In genomic region chr14:21525571-21525970, GRCh38 we compare ENCODE assay signal across 8 cellular contexts. TPM values are rescaled to one million over a fixed set of nuclear protein-coding genes. Genes with fewer than 3 reads are reported as not detected.
A peak's percentile ranks its signal among the peaks of the same experiment; 100 is the strongest.
DNase-seq lines count a peak whose midpoint lies in the region; ATAC-seq and TF ChIP-seq lines count a peak whose summit lies in the region.
"Had no signal": no experiment of that assay in that cellular context is flagged by ENCODE, and none has a peak within 500 bp of the region (broad histone marks: within the 10 kb centered on the region; RNA-seq: fewer than 3 reads in every experiment).

No MANE protein-coding gene starts in this region.

- peak overlapping the region; percentile 95 for H3K27ac Mint-ChIP-seq in GM23338

- H3K27me3 Mint-ChIP-seq in GM23338 (ENCODE audit: insufficient read depth, low read depth, poor library complexity) = peaks cover 39% of the 10 kb centered on the region

- H3K27me3 ChIP-seq in GM23338 (ENCODE audit: insufficient read depth) (no peaks in the 10 kb centered on the region), fibroblast of lung (ENCODE audit: control insufficient read depth, insufficient read depth, low read length) (no peaks in the 10 kb centered on the region), osteoblast (ENCODE audit: insufficient read depth, low read length) (peaks cover 9% of the 10 kb centered on the region)

- H3K4me2 ChIP-seq in GM23338 (peak overlapping the region; percentile 85), fibroblast of lung (ENCODE audit: extremely low read depth, insufficient read depth, low read length) (peak overlapping the region; percentile 85), osteoblast (ENCODE audit: insufficient read depth, low read length) (peak overlapping the region; percentile 79)

- H3K9me2 ChIP-seq in GM23338 (ENCODE audit: insufficient read depth) = no peaks in the 10 kb centered on the region

- H4K20me1 ChIP-seq in GM23338 (replicated peaks; ENCODE audit: insufficient read depth) (peaks cover 20% of the 10 kb centered on the region), fibroblast of lung (ENCODE audit: control insufficient read depth, extremely low read depth, insufficient read depth, low read length) (no peaks in the 10 kb centered on the region), osteoblast (ENCODE audit: insufficient read depth, low read length) (no peaks in the 10 kb centered on the region)

- H3K9me3 ChIP-seq in fibroblast of lung (ENCODE audit: control insufficient read depth, insufficient read depth, low read depth, low read length) (no peaks in the 10 kb centered on the region), osteoblast (ENCODE audit: low read depth, low read length) (no peaks in the 10 kb centered on the region)

- peaks cover 33% of the 10 kb centered on the region for H3F3A ChIP-seq in GM23338 (replicated peaks; ENCODE audit: low read depth)

- H3K4me3 Mint-ChIP-seq in GM23338 = peak overlapping the region; percentile 83

- H3K9ac ChIP-seq in fibroblast of lung (ENCODE audit: insufficient read depth, low read length) = peak overlapping the region; percentile 46

- no peak overlapping the region for H2AFZ ChIP-seq in GM23338
- no peak overlapping the region for H2AFZ ChIP-seq in fibroblast of lung (ENCODE audit: low read length)
- H2AFZ ChIP-seq in osteoblast (ENCODE audit: low read length) = no peak overlapping the region

- H3K36me3 ChIP-seq in GM23338 (ENCODE audit: insufficient read depth) (peaks cover 30% of the 10 kb centered on the region), fibroblast of lung (ENCODE audit: control insufficient read depth, insufficient read depth, low read length) (no peaks in the 10 kb centered on the region), osteoblast (ENCODE audit: insufficient read depth, low read length) (no peaks in the 10 kb centered on the region)

- ATAC-seq in GM23338 = peak; percentile 21

- TF ChIP-seq CTCF in GM23338 (conservative IDR thresholded peaks at IDR 0.05; ENCODE audit: low read depth in 2 of 2) = no peak
- TF ChIP-seq CTCF in fibroblast of lung (conservative IDR thresholded peaks at IDR 0.05 in 1 of 2, IDR thresholded peaks at IDR 0.05 in 1 of 2; ENCODE audit: low read depth in 1 of 2, low read length in 2 of 2) = no peak
- TF ChIP-seq CTCF in osteoblast (IDR thresholded peaks at IDR 0.05; ENCODE audit: extremely low read depth, low read depth, low read length) = no peak

- peaks cover 75% of the 10 kb centered on the region for H3K79me2 ChIP-seq in GM23338 (replicated peaks; ENCODE audit: insufficient read depth)
- no peaks in the 10 kb centered on the region for H3K79me2 ChIP-seq in fibroblast of lung (ENCODE audit: control insufficient read depth, insufficient read depth, low read length)
- no peaks in the 10 kb centered on the region for H3K79me2 ChIP-seq in osteoblast (ENCODE audit: insufficient read depth, low read length)

- H3K9me3 Mint-ChIP-seq in GM23338 = no peaks in the 10 kb centered on the region; the same call in 1 of the 3 replicates

- H3K36me3 Mint-ChIP-seq in GM23338 (ENCODE audit: low read depth) = peaks cover 72% of the 10 kb centered on the region

- H3K27ac ChIP-seq in GM23338 (ENCODE audit: low read depth) = peak overlapping the region; percentile 92
- no peak overlapping the region for H3K27ac ChIP-seq in fibroblast of lung (ENCODE audit: insufficient read depth, low read length)
- no peak overlapping the region for H3K27ac ChIP-seq in osteoblast (ENCODE audit: low read depth, low read length)

- H3K4me1 Mint-ChIP-seq in GM23338 = peaks cover 85% of the 10 kb centered on the region

- DNase-seq in GM23338 (ENCODE audit: low spot score) (peak; percentile 55), SK-N-DZ (ENCODE audit: low spot score) (peak; percentile 26), fibroblast of lung (ENCODE audit: low read depth in 2 of 2) (peak; percentile 19 to 42), osteoblast (ENCODE audit: insufficient read length, low spot score, missing footprints) (no peak), AG20443 (ENCODE audit: low spot score) (no peak), NOMO-1 treated with DMSO at 0.1 percent for 48 hours (lab: John Stamatoyannopoulos, UW; ENCODE audit: unreplicated experiment) (no peak), GM19240 (ENCODE audit: insufficient read length, low spot score) (no peak)

- H3K4me3 ChIP-seq in GM23338 = peak overlapping the region; percentile 74
- H3K4me3 ChIP-seq in fibroblast of lung (replicated peaks in 1 of 4; ENCODE audit: control extremely low read depth in 1 of 4, insufficient read depth in 1 of 4, low read depth in 3 of 4, low read length in 4 of 4) = peak overlapping the region; percentile 49 to 71 (median 58)
- peak overlapping the region; percentile 76 for H3K4me3 ChIP-seq in osteoblast (ENCODE audit: insufficient read depth, low read length)

- H3K4me1 ChIP-seq in GM23338 (ENCODE audit: insufficient read depth) = peaks cover 77% of the 10 kb centered on the region
- H3K4me1 ChIP-seq in fibroblast of lung (ENCODE audit: control insufficient read depth, extremely low read depth, insufficient read depth, low read length) = no peaks in the 10 kb centered on the region
- H3K4me1 ChIP-seq in osteoblast (ENCODE audit: insufficient read depth, low read length) = peaks cover 14% of the 10 kb centered on the region

TF ChIP-seq in GM23338, 12 proteins besides CTCF, POLR2A, EP300 and RAD21 (continues in another document):
- TF ChIP-seq STAT1 (IDR thresholded peaks at IDR 0.05; ENCODE audit: unreplicated experiment) = no peak

RNA-seq across cellular contexts. Expression of gene SALL2, which starts 0.6 kb away (rescaled TPM):
- 256 and 281 TPM in 2 replicates for total RNA-seq in GM23338 (2014; rRNA removed; shearing (Covaris generic))
- polyA plus RNA-seq in GM23338 (2016; fragmentation: Nextera tagmentation; extraction: Ambion mirVana) (121 TPM in 2 replicates), fibroblast of lung (3.9 and 6.1 TPM in 2 replicates)
- polyA plus RNA-seq in SK-N-DZ (2014; cell fraction: cytosol; rRNA removed) = 27.4 and 27.5 TPM in 2 replicates
- polyA plus RNA-seq in SK-N-DZ (2014; cell fraction: nucleus; rRNA removed) = 6.1 and 11.7 TPM in 2 replicates
- total RNA-seq in fibroblast of lung (3.1 and 3.5 TPM in 2 replicates), osteoblast (2.9 and 3.3 TPM in 2 replicates)
- 5.0 and 8.0 TPM in 2 replicates for polyA plus RNA-seq in fibroblast of lung (2012)
- polyA minus RNA-seq in fibroblast of lung (ENCODE audit: low replicate concordance) = 14.7 and 22.0 TPM in 2 replicates

RNA-seq across cellular contexts. Expression of gene METTL3, which starts 14.4 kb away (rescaled TPM):
- total RNA-seq in GM23338 (2014; rRNA removed; shearing (Covaris generic)) = 125 and 140 TPM in 2 replicates
- polyA plus RNA-seq in GM23338 (2016; fragmentation: Nextera tagmentation; extraction: Ambion mirVana) = 87.0 and 100 TPM in 2 replicates
- polyA plus RNA-seq in SK-N-DZ (2014; cell fraction: cytosol; rRNA removed) = 118 and 119 TPM in 2 replicates
- polyA plus RNA-seq in SK-N-DZ (2014; cell fraction: nucleus; rRNA removed) = 493 and 536 TPM in 2 replicates
- 54.4 and 59.9 TPM in 2 replicates for total RNA-seq in fibroblast of lung
- 39.2 and 44.0 TPM in 2 replicates for polyA plus RNA-seq in fibroblast of lung
- 22.2 and 29.1 TPM in 2 replicates for polyA plus RNA-seq in fibroblast of lung (2012)
- 71.9 and 80.8 TPM in 2 replicates for polyA minus RNA-seq in fibroblast of lung (ENCODE audit: low replicate concordance)
- total RNA-seq in osteoblast = 30.4 and 30.9 TPM in 2 replicates

RNA-seq across cellular contexts. Expression of gene TOX4, which starts 48.6 kb away (rescaled TPM):
- 37.2 and 45.6 TPM in 2 replicates for total RNA-seq in GM23338 (2014; rRNA removed; shearing (Covaris generic))
- 67.1 and 72.8 TPM in 2 replicates for polyA plus RNA-seq in GM23338 (2016; fragmentation: Nextera tagmentation; extraction: Ambion mirVana)
- 22.9 and 31.1 TPM in 2 replicates for polyA plus RNA-seq in SK-N-DZ (2014; cell fraction: cytosol; rRNA removed)
- 9.5 and 27.8 TPM in 2 replicates for polyA plus RNA-seq in SK-N-DZ (2014; cell fraction: nucleus; rRNA removed)
- total RNA-seq in fibroblast of lung = 19.8 and 30.6 TPM in 2 replicates
- polyA plus RNA-seq in fibroblast of lung = 86.1 and 92.5 TPM in 2 replicates
- polyA plus RNA-seq in fibroblast of lung (2012) = 69.0 and 72.8 TPM in 2 replicates
- 85.6 and 162 TPM in 2 replicates for polyA minus RNA-seq in fibroblast of lung (ENCODE audit: low replicate concordance)
- 37.6 and 46.3 TPM in 2 replicates for total RNA-seq in osteoblast

RNA-seq across cellular contexts. Expression of gene RAB2B, which starts 48.8 kb away (rescaled TPM):
- total RNA-seq in GM23338 (2014; rRNA removed; shearing (Covaris generic)) = 29.9 and 35.7 TPM in 2 replicates
- polyA plus RNA-seq in GM23338 (2016; fragmentation: Nextera tagmentation; extraction: Ambion mirVana) (11.7 and 12.9 TPM in 2 replicates), fibroblast of lung (17.6 and 27.8 TPM in 2 replicates)
- 31.9 and 42.7 TPM in 2 replicates for polyA plus RNA-seq in SK-N-DZ (2014; cell fraction: cytosol; rRNA removed)
- 26.5 and 31.2 TPM in 2 replicates for polyA plus RNA-seq in SK-N-DZ (2014; cell fraction: nucleus; rRNA removed)
- total RNA-seq in fibroblast of lung (22.3 and 31.7 TPM in 2 replicates), osteoblast (25.0 and 27.4 TPM in 2 replicates)
- polyA plus RNA-seq in fibroblast of lung (2012) = 14.3 and 15.7 TPM in 2 replicates
- polyA minus RNA-seq in fibroblast of lung (ENCODE audit: low replicate concordance) = 4.4 and 12.7 TPM in 2 replicates

RNA-seq across cellular contexts. Expression of gene OR10G3, which starts 54.3 kb away (rescaled TPM):
- total RNA-seq in GM23338 (2014; rRNA removed; shearing (Covaris generic)) = not detected in 2 replicates
- polyA plus RNA-seq in GM23338 (2016; fragmentation: Nextera tagmentation; extraction: Ambion mirVana) = not detected in 2 replicates
- polyA plus RNA-seq in SK-N-DZ (2014; cell fraction: cytosol; rRNA removed) = not detected in 2 replicates
- polyA plus RNA-seq in SK-N-DZ (2014; cell fraction: nucleus; rRNA removed) = not detected in 2 replicates
- total RNA-seq in fibroblast of lung = not detected in 2 replicates
- polyA plus RNA-seq in fibroblast of lung = not detected in 2 replicates
- not detected in 2 replicates for polyA plus RNA-seq in fibroblast of lung (2012)
- polyA minus RNA-seq in fibroblast of lung (ENCODE audit: low replicate concordance) = not detected in 2 replicates
- not detected in 2 replicates for total RNA-seq in osteoblast
- total RNA-seq: T-helper 2 cell treated with Interferon-gamma antibody and Interleukin-4, amounts not matched to agents 100 ng/mL and 5 ng/mL, for 36 hours had no signal

Comparison
In these comparisons a context has a peak if more than half of its experiments do, and no peak if none do; other contexts are left out.
1. DNase-seq: peak in GM23338 (single experiment), SK-N-DZ (single experiment) and fibroblast of lung (2 of 2); none in osteoblast (single experiment), AG20443 (single experiment), NOMO-1 treated with DMSO at 0.1 percent for 48 hours (single experiment) and GM19240 (single experiment).
2. RNA of gene SALL2, which starts 0.6 kb away (total RNA-seq): 256 to 281 TPM in GM23338; 3.1 to 3.5 TPM in fibroblast of lung and 2.9 to 3.3 TPM in osteoblast; every median in the first group is over 10 times any median in the second.
3. Peak in every context shown above with its lines, with median percentiles within 50 percentile points of each other: H3K4me2 ChIP-seq and H3K4me3 ChIP-seq.